In the genomic region with DNA sequence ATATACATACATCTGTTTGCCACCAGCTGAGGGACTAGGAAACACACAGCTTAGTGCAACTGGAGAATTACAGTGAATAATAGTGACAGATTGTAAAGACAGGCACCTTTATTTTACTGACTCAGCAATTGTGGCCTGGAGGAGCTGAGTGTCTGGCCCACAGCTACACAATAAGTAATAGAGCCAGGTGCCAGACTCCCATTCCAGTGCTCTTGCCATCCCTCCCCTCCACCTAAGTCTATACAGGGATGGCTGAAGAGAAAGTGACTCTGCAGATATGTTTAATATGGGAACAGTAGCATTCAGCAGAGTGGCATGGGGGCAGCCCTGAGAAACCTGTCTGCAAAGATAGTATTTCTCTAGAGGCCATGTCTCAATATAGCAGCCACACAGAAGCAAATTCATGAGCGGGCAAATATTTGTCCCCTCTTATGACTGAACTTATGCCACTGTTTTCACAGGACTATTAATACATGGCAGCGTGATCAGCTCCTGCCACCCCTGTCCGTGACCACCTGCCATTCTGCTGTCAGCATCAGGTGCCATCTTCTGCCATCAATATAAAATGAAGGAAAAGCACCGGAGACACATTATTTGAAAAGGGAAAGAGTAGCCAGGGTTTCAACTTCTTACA, we compare ENCODE assay signal across 24 cellular contexts. TPM values are rescaled to one million over a fixed set of nuclear protein-coding genes. Genes with fewer than 3 reads are reported as not detected.
DNase-seq lines count a peak whose midpoint lies in the region; ATAC-seq and TF ChIP-seq lines count a peak whose summit lies in the region.
"Had no signal": no experiment of that assay in that cellular context is flagged by ENCODE, and none has a peak within 500 bp of the region (broad histone marks: within the 10 kb centered on the region; RNA-seq: fewer than 3 reads in every experiment).

No MANE protein-coding gene starts in this region.

- no peaks in the 10 kb centered on the region for H4K20me1 ChIP-seq in IMR-90 (ENCODE audit: insufficient read depth, low read length)

- no peak overlapping the region for H3K4me3 Mint-ChIP-seq in Calu3 (ENCODE audit: low read depth, unreplicated experiment)
- H3K4me3 Mint-ChIP-seq in activated CD4-positive, alpha-beta T cell treated with anti-CD3 and anti-CD28 coated beads, Interleukin-2, amount 10 ng/mL, durations not matched to agents 24 days and 14 days = no peak overlapping the region
- H3K4me3 Mint-ChIP-seq: activated naive CD4-positive, alpha-beta T cell treated with anti-CD3 and anti-CD28 coated beads for 36 hours; activated T-cell treated with anti-CD3 and anti-CD28 coated beads, Interleukin-2, amount 50 U/mL, for 24 hours; CD4-positive, alpha-beta memory T cell; stimulated activated naive CD8-positive, alpha-beta T cell treated with anti-CD3 and anti-CD28 coated beads, Interleukin-15, Interleukin-2, amounts not matched to agents 100 ng/mL and 50 ng/mL, for 24 hours; type B pancreatic cell had no signal

- H3K27me3 ChIP-seq in IMR-90 (ENCODE audit: control insufficient read depth, insufficient read depth, low read length) (no peaks in the 10 kb centered on the region), colonic mucosa (no peaks in the 10 kb centered on the region), right cardiac atrium (ENCODE audit: control insufficient read depth, insufficient read depth) (no peaks in the 10 kb centered on the region), skeletal muscle satellite cell (ENCODE audit: control insufficient read depth, insufficient read depth, low read length) (no peaks in the 10 kb centered on the region)
- H3K27me3 ChIP-seq: left lung had no signal

- H3K4me1 ChIP-seq in IMR-90 (ENCODE audit: control insufficient read depth, insufficient read depth, low read length) (peaks cover 22% of the 10 kb centered on the region), colonic mucosa (no peaks in the 10 kb centered on the region), right cardiac atrium (ENCODE audit: control insufficient read depth, insufficient read depth, low read length) (no peaks in the 10 kb centered on the region), skeletal muscle satellite cell (ENCODE audit: control insufficient read depth, insufficient read depth, low read length) (peaks cover 29% of the 10 kb centered on the region)

- peak overlapping the region; percentile 78 for H3K4ac ChIP-seq in IMR-90 (ENCODE audit: low read depth, low read length)

- H3K27ac ChIP-seq in IMR-90 (ENCODE audit: insufficient read depth, low read length) = peak overlapping the region; percentile 68; the same call in 1 of the 2 replicates
- peak overlapping the region; percentile 40 for H3K27ac ChIP-seq in colonic mucosa
- peak overlapping the region; percentile 79 for H3K27ac ChIP-seq in right cardiac atrium (ENCODE audit: low read length)

- H4K5ac ChIP-seq in IMR-90 (ENCODE audit: low read depth, low read length) = peak overlapping the region; percentile 71

- DNase-seq in IMR-90 (no peak), colonic mucosa (no peak), right cardiac atrium (no peak), amygdala (lab: John Stamatoyannopoulos, UW) (no peak), SW 1271 (lab: John Stamatoyannopoulos, UW) (no peak), Calu3 (no peak)
- DNase-seq in activated CD4-positive, alpha-beta T cell treated with anti-CD3 and anti-CD28 coated beads, Interleukin-2, amount 10 ng/mL, durations not matched to agents 24 days and 14 days = no peak
- DNase-seq: activated naive CD4-positive, alpha-beta T cell treated with anti-CD3 and anti-CD28 coated beads for 36 hours; activated T-cell treated with anti-CD3 and anti-CD28 coated beads, Interleukin-2, amount 50 U/mL, for 24 hours; CD4-positive, alpha-beta memory T cell; effector CD4-positive, alpha-beta T cell; glutamatergic neuron; GOT3; left lung; mucosa of descending colon; NCI-H1092 treated with DMSO at 0.1 percent for 48 hours; NCI-H510A treated with DMSO at 0.1 percent for 48 hours; NK-92 treated with Interleukin-12 subunit alpha and Interleukin-12 subunit beta, amount 100 ng/mL, for 24 hours; stimulated activated CD4-positive, alpha-beta T cell treated with anti-CD3 and anti-CD28 coated beads, Interleukin-2, amount 100 ng/mL, for 24 hours had no signal

- peak overlapping the region; percentile 34 for H2AFZ ChIP-seq in IMR-90 (replicated peaks; ENCODE audit: low read length, poor library complexity)

- H2BK20ac ChIP-seq in IMR-90 (ENCODE audit: low read depth, low read length) = peak overlapping the region; percentile 54

- peak overlapping the region; percentile 34 for H2AK9ac ChIP-seq in IMR-90 (replicated peaks; ENCODE audit: low read depth, low read length, poor library complexity)

- H4K91ac ChIP-seq in IMR-90 (ENCODE audit: insufficient read depth, low read depth, low read length) = peak overlapping the region; percentile 79

- WGBS in IMR-90 (ENCODE audit: extremely low coverage in 2 of 2, insufficient read length in 1 of 2), 2 experiments = 100% methylated on average over 1 of the region's 4 CpGs; no CpG with 5 or more reads in 1 of the 2 experiments
- 77% methylated on average over 4 of the region's 4 CpGs for WGBS in right cardiac atrium

- H3K27me3 Mint-ChIP-seq in Calu3 (ENCODE audit: unreplicated experiment) = no peaks in the 10 kb centered on the region
- H3K27me3 Mint-ChIP-seq in activated CD4-positive, alpha-beta T cell treated with anti-CD3 and anti-CD28 coated beads, Interleukin-2, amount 10 ng/mL, durations not matched to agents 24 days and 14 days = no peaks in the 10 kb centered on the region
- H3K27me3 Mint-ChIP-seq: activated T-cell treated with anti-CD3 and anti-CD28 coated beads, Interleukin-2, amount 50 U/mL, for 24 hours; CD4-positive, alpha-beta memory T cell; stimulated activated naive CD8-positive, alpha-beta T cell treated with anti-CD3 and anti-CD28 coated beads, Interleukin-15, Interleukin-2, amounts not matched to agents 100 ng/mL and 50 ng/mL, for 24 hours; type B pancreatic cell had no signal

- H3K23ac ChIP-seq in IMR-90 (ENCODE audit: low read depth, low read length) = no peak overlapping the region

- H3K79me1 ChIP-seq in IMR-90 (ENCODE audit: low read depth in 1 of 2, low read length in 2 of 2) = peaks cover 0 to 11% of the 10 kb centered on the region in 2 experiments; a peak in 3 of 4 replicates

- H3K9me1 ChIP-seq in IMR-90 (ENCODE audit: insufficient read depth, low read length) = peaks cover 23% of the 10 kb centered on the region

- H3K9me3 Mint-ChIP-seq in Calu3 (ENCODE audit: low read depth, unreplicated experiment) = peaks cover 6% of the 10 kb centered on the region
- H3K9me3 Mint-ChIP-seq in activated CD4-positive, alpha-beta T cell treated with anti-CD3 and anti-CD28 coated beads, Interleukin-2, amount 10 ng/mL, durations not matched to agents 24 days and 14 days = no peaks in the 10 kb centered on the region

- POLR2A ChIA-PET in IMR-90 (lab: Charles Lee; ENCODE audit: unreplicated experiment) = no interaction called here

- peak overlapping the region; percentile 78; the same call in 1 of the 2 replicates for H2AK5ac ChIP-seq in IMR-90 (ENCODE audit: low read depth, low read length)

- H4K8ac ChIP-seq in IMR-90 (ENCODE audit: low read depth in 2 of 2, low read length in 2 of 2) = peak overlapping the region; percentile 9 to 44; a peak in 2 of 4 replicates

- peak; percentile 28 for ATAC-seq in IMR-90 (ENCODE audit: low read depth)
- ATAC-seq in right cardiac atrium = peak; percentile 69 to 74
- ATAC-seq: activated CD4-positive, CD25-positive, alpha-beta regulatory T cell treated with anti-CD3 and anti-CD28 coated beads, Interleukin-2, amount 50 U/mL, for 24 hours; esophagus mucosa had no signal

- no peaks in the 10 kb centered on the region for H3K9me3 ChIP-seq in IMR-90 (ENCODE audit: control insufficient read depth, insufficient read depth, low read length)
- H3K9me3 ChIP-seq in colonic mucosa = no peaks in the 10 kb centered on the region
- no peaks in the 10 kb centered on the region for H3K9me3 ChIP-seq in right cardiac atrium (ENCODE audit: control insufficient read depth, low read length)
- H3K9me3 ChIP-seq in skeletal muscle satellite cell (replicated peaks; ENCODE audit: low read length) = no peaks in the 10 kb centered on the region
- H3K9me3 ChIP-seq: mucosa of descending colon had no signal

- CTCF ChIA-PET in IMR-90 (lab: Yijun Ruan, JAX) (interaction anchor here (0.6 to 0.7 kb wide), 2 partner anchors 9 to 211 kb away, joined by 3 read pairs; no protein-coding TSS in a partner anchor), Calu3 (lab: Charles Lee) (no interaction called here)

- no peak for TF ChIP-seq RAD21 in IMR-90 (IDR thresholded peaks at IDR 0.05; ENCODE audit: low read length)

- peak overlapping the region; percentile 53 for H3K14ac ChIP-seq in IMR-90 (replicated peaks; ENCODE audit: low read depth, low read length)

- H3K4me2 ChIP-seq in IMR-90 (ENCODE audit: low read depth, low read length) = peak overlapping the region; percentile 38
- peak overlapping the region; percentile 67 for H3K4me2 ChIP-seq in skeletal muscle satellite cell (ENCODE audit: low read length)

- peak overlapping the region; percentile 76 for H2BK5ac ChIP-seq in IMR-90 (ENCODE audit: low read depth, low read length, poor library complexity, severe bottlenecking)

- no peak overlapping the region for H3K27ac Mint-ChIP-seq in Calu3 (ENCODE audit: unreplicated experiment)
- no peak overlapping the region for H3K27ac Mint-ChIP-seq in activated CD4-positive, alpha-beta T cell treated with anti-CD3 and anti-CD28 coated beads, Interleukin-2, amount 10 ng/mL, durations not matched to agents 24 days and 14 days
- H3K27ac Mint-ChIP-seq: activated naive CD4-positive, alpha-beta T cell treated with anti-CD3 and anti-CD28 coated beads for 36 hours; activated T-cell treated with anti-CD3 and anti-CD28 coated beads, Interleukin-2, amount 50 U/mL, for 24 hours; CD4-positive, alpha-beta memory T cell; stimulated activated naive CD8-positive, alpha-beta T cell treated with anti-CD3 and anti-CD28 coated beads, Interleukin-15, Interleukin-2, amounts not matched to agents 100 ng/mL and 50 ng/mL, for 24 hours; type B pancreatic cell had no signal

- no peak overlapping the region for H3K56ac ChIP-seq in IMR-90 (ENCODE audit: extremely low read depth, insufficient read depth, low read length)

- H2BK120ac ChIP-seq in IMR-90 (ENCODE audit: low read depth, low read length) = peak overlapping the region; percentile 73

- dilution Hi-C loops in IMR-90 (cut with HindIII; ENCODE audit: low sequenced_read_pairs, unreplicated experiment) = no loop called here

- H3K9ac ChIP-seq in IMR-90 (ENCODE audit: low read depth, low read length) (no peak overlapping the region), colonic mucosa (ENCODE audit: low read depth in 2 of 2, low read length in 2 of 2) (no peak overlapping the region), skeletal muscle satellite cell (ENCODE audit: low read depth, low read length) (no peak overlapping the region)

- BruUV-seq in IMR-90 (replicated peaks; lab: Mats Ljungman, UMichigan) (no TSS peak), Calu3 (replicated peaks; lab: Mats Ljungman, UMichigan) (no TSS peak)

- peak overlapping the region; percentile 52; the same call in 2 of the 3 replicates for H2BK15ac ChIP-seq in IMR-90 (ENCODE audit: low read depth, low read length)

- no peak for TF ChIP-seq POLR2A in IMR-90 (IDR thresholded peaks at IDR 0.05; ENCODE audit: low read depth, low read length)

- no peaks in the 10 kb centered on the region for H3K36me3 Mint-ChIP-seq in Calu3 (ENCODE audit: insufficient read depth, unreplicated experiment)
- H3K36me3 Mint-ChIP-seq in activated CD4-positive, alpha-beta T cell treated with anti-CD3 and anti-CD28 coated beads, Interleukin-2, amount 10 ng/mL, durations not matched to agents 24 days and 14 days (ENCODE audit: low read depth) = no peaks in the 10 kb centered on the region

- TF ChIP-seq CTCF in IMR-90 (conservative IDR thresholded peaks at IDR 0.05; ENCODE audit: low read depth, low read length) (no peak), colonic mucosa (IDR thresholded peaks at IDR 0.05) (no peak), Calu3 (IDR thresholded peaks at IDR 0.05; ENCODE audit: unreplicated experiment) (no peak)

- peak overlapping the region; percentile 65 for H3K18ac ChIP-seq in IMR-90 (ENCODE audit: low read depth, low read length)

- H3K4me3 ChIP-seq in IMR-90 (ENCODE audit: insufficient read depth, low read depth, low read length) (no peak overlapping the region), colonic mucosa (no peak overlapping the region), right cardiac atrium (ENCODE audit: low read length) (no peak overlapping the region), skeletal muscle satellite cell (ENCODE audit: low read length) (peak overlapping the region; percentile 41)
- H3K4me3 ChIP-seq: left lung, mucosa of descending colon had no signal

- peaks cover 8% of the 10 kb centered on the region for H3K4me1 Mint-ChIP-seq in Calu3 (ENCODE audit: low read depth, unreplicated experiment)
- no peaks in the 10 kb centered on the region for H3K4me1 Mint-ChIP-seq in activated CD4-positive, alpha-beta T cell treated with anti-CD3 and anti-CD28 coated beads, Interleukin-2, amount 10 ng/mL, durations not matched to agents 24 days and 14 days

- in situ Hi-C loops in IMR-90 (cut with MboI; ENCODE audit: low sequenced_read_pairs) = no loop called here

- H3K36me3 ChIP-seq in IMR-90 (ENCODE audit: control insufficient read depth, insufficient read depth, low read length) (no peaks in the 10 kb centered on the region; the same call in 1 of the 2 replicates), colonic mucosa (no peaks in the 10 kb centered on the region), skeletal muscle satellite cell (ENCODE audit: insufficient read depth, low read length) (peaks cover 2% of the 10 kb centered on the region)
- H3K36me3 ChIP-seq: left lung had no signal

- intact Hi-C loops in IMR-90 (cut with micrococcal nuclease) (loop anchor here (1.0 kb wide), 2 partner anchors 15 to 42 kb away; a partner anchor contains a TSS), colonic mucosa (cut with DNase I) (no loop called here), right cardiac atrium (cut with DNase I) (no loop called here), Calu3 (cut with micrococcal nuclease; ENCODE audit: unreplicated experiment) (no loop called here)
- intact Hi-C loops in activated CD4-positive, alpha-beta T cell treated with anti-CD3 and anti-CD28 coated beads, Interleukin-2, amount 10 ng/mL, durations not matched to agents 24 days and 14 days (cut with micrococcal nuclease) = no loop called here

RNA-seq across cellular contexts. Expression of a gene that starts 42.1 kb away (rescaled TPM):
- total RNA-seq in IMR-90 (2012; rRNA removed) (6.6 and 7.5 TPM in 2 replicates), colonic mucosa (under 1 TPM; 0.67 to 0.88 TPM), right cardiac atrium (10 to 100 TPM in 1 of 4 donors, 1 to 10 TPM in 3; 6.8 to 16.9 (median 9.6) TPM), Calu3 (2022) (1.7 and 2.3 TPM in 2 replicates)
- polyA plus RNA-seq in IMR-90 (2012; rRNA removed) (1.4 and 2.2 TPM in 2 replicates), right cardiac atrium (3.1 TPM)
- polyA plus RNA-seq in IMR-90 (2012; cell fraction: cytosol; rRNA removed) = 0.21 and 0.55 TPM in 2 replicates
- polyA plus RNA-seq in IMR-90 (2012; cell fraction: nucleus; rRNA removed; ENCODE audit: low replicate concordance) = 1.7 and 11.1 TPM in 2 replicates
- total RNA-seq in skeletal muscle satellite cell (2012; rRNA removed) = 18.8 and 20.3 TPM in 2 replicates
- 0.26 and 0.28 TPM in 2 replicates for total RNA-seq in activated CD4-positive, alpha-beta T cell treated with anti-CD3 and anti-CD28 coated beads, Interleukin-2, amount 10 ng/mL, durations not matched to agents 24 days and 14 days
